ENCODE assay signal across 1 cellular context in genomic region chr10:86960003-86960862, GRCh38.
TF ChIP-seq lines count a peak whose summit lies in the region.

No MANE protein-coding gene starts in this region.

TF ChIP-seq in GM12878, 131 proteins besides CTCF, POLR2A, EP300 and RAD21:
- TF ChIP-seq BHLHE40 (IDR thresholded peaks at IDR 0.05; ENCODE audit: borderline replicate concordance in 1 of 2, low read depth in 2 of 2, low read length in 1 of 2) = peak; percentile 91 to 96
- TF ChIP-seq IRF4 (IDR thresholded peaks at IDR 0.05; ENCODE audit: low read depth, low read length) = 0 out of 2 replicates have a peak, but pooled peaks have one; percentile 36
- no peak for TF ChIP-seq E2F4 (IDR thresholded peaks at IDR 0.05; ENCODE audit: low read depth, low read length)
- TF ChIP-seq HCFC1 (IDR thresholded peaks at IDR 0.05; ENCODE audit: low read length) = 0 out of 2 replicates have a peak, but pooled peaks have one; percentile 13
- TF ChIP-seq RUNX3 (IDR thresholded peaks at IDR 0.05; ENCODE audit: low read length) = 0 out of 2 replicates have a peak, but pooled peaks have one; percentile 11
- peak; percentile 53; the same call in 1 of the 2 replicates for TF ChIP-seq RB1 (IDR thresholded peaks at IDR 0.05; ENCODE audit: borderline replicate concordance)
- peak; percentile 66 for TF ChIP-seq YY1 (IDR thresholded peaks at IDR 0.05; ENCODE audit: low read depth, low read length)
- peak; percentile 67; the same call in 1 of the 2 replicates for TF ChIP-seq SMARCA5 (IDR thresholded peaks at IDR 0.05)
- 0 out of 2 replicates have a peak, but pooled peaks have one; percentile 20 for TF ChIP-seq TCF3 (IDR thresholded peaks at IDR 0.05; ENCODE audit: borderline replicate concordance, insufficient read depth, low read depth, low read length)
- TF ChIP-seq MTA2 (IDR thresholded peaks at IDR 0.05; ENCODE audit: low read depth) = no peak
- no peak for TF ChIP-seq KDM1A (IDR thresholded peaks at IDR 0.05; ENCODE audit: borderline replicate concordance)
- TF ChIP-seq GATAD2B (conservative IDR thresholded peaks at IDR 0.05; ENCODE audit: low read depth) = peak; percentile 42; the same call in 1 of the 2 replicates
- TF ChIP-seq TAF1 (IDR thresholded peaks at IDR 0.05; ENCODE audit: borderline replicate concordance, low read depth, low read length) = no peak
- 0 out of 2 replicates have a peak, but pooled peaks have one; percentile 39 for TF ChIP-seq STAT1 (conservative IDR thresholded peaks at IDR 0.05)
- TF ChIP-seq RCOR1 (conservative IDR thresholded peaks at IDR 0.05; ENCODE audit: low read depth, low read length) = no peak
- peak; percentile 90 for TF ChIP-seq TCF12 (IDR thresholded peaks at IDR 0.05; ENCODE audit: low read depth, low read length)
- 0 out of 2 replicates have a peak, but pooled peaks have one; percentile 40 for TF ChIP-seq MLLT1 (IDR thresholded peaks at IDR 0.05)
- no peak for TF ChIP-seq ATF2 (IDR thresholded peaks at IDR 0.05; ENCODE audit: low read length)
- peak; percentile 59; the same call in 1 of the 2 replicates for TF ChIP-seq SMC3 (IDR thresholded peaks at IDR 0.05; ENCODE audit: borderline replicate concordance, low read length)
- TF ChIP-seq ZSCAN29 (IDR thresholded peaks at IDR 0.05) = no peak
- TF ChIP-seq DPF2 (IDR thresholded peaks at IDR 0.05) = 0 out of 2 replicates have a peak, but pooled peaks have one; percentile 26
- TF ChIP-seq FOXK2 (IDR thresholded peaks at IDR 0.05) = peak; percentile 36; the same call in 1 of the 2 replicates
- peak; percentile 55; the same call in 1 of the 2 replicates for TF ChIP-seq NBN (IDR thresholded peaks at IDR 0.05)
- TF ChIP-seq POU2F2 (IDR thresholded peaks at IDR 0.05; ENCODE audit: borderline replicate concordance, low read depth, low read length) = peak; percentile 61; the same call in 1 of the 3 replicates
- TF ChIP-seq ZBTB33 (IDR thresholded peaks at IDR 0.05) = 0 out of 2 replicates have a peak, but pooled peaks have one; percentile 14
- peak; percentile 67; the same call in 1 of the 2 replicates for TF ChIP-seq MAX (IDR thresholded peaks at IDR 0.05; ENCODE audit: low read depth, low read length)
- TF ChIP-seq PKNOX1 (IDR thresholded peaks at IDR 0.05) = peak; percentile 25
- TF ChIP-seq MEF2B (IDR thresholded peaks at IDR 0.05; ENCODE audit: partially characterized antibody, poor library complexity, severe bottlenecking) = peak; percentile 47
